In genomic region chr16:27374794-27375499, GRCh38 we compare ENCODE assay signal across 8 cellular contexts. TPM values are rescaled to one million over a fixed set of nuclear protein-coding genes. Genes with fewer than 3 reads are reported as not detected.
DNase-seq lines count a peak whose midpoint lies in the region; ATAC-seq and TF ChIP-seq lines count a peak whose summit lies in the region.

No MANE protein-coding gene starts in this region.

- H3K4me1 ChIP-seq in mucosa of descending colon (ENCODE audit: low read depth) (no peaks in the 10 kb centered on the region), thoracic aorta (ENCODE audit: control insufficient read depth in 1 of 2, low read depth in 2 of 2) (peaks cover 0 to 4% of the 10 kb centered on the region in 2 donors)

- H3K4me1 Mint-ChIP-seq in activated CD4-positive, alpha-beta T cell treated with anti-CD3 and anti-CD28 coated beads, Interleukin-2, amount 10 ng/mL, durations not matched to agents 24 days and 14 days = peaks cover 28% of the 10 kb centered on the region

- H3K27me3 Mint-ChIP-seq in activated CD4-positive, alpha-beta T cell treated with anti-CD3 and anti-CD28 coated beads, Interleukin-2, amount 10 ng/mL, durations not matched to agents 24 days and 14 days = no peaks in the 10 kb centered on the region

- H3K36me3 ChIP-seq in mucosa of descending colon (ENCODE audit: low read depth) (no peaks in the 10 kb centered on the region), thoracic aorta (no peaks in the 10 kb centered on the region)

- peak; percentile 45 for TF ChIP-seq CTCF in 22Rv1 (IDR thresholded peaks at IDR 0.05)
- TF ChIP-seq CTCF in GM12864 (IDR thresholded peaks at IDR 0.05; ENCODE audit: low read depth, low read length, missing control alignments) = peak; percentile 42
- TF ChIP-seq CTCF in epithelial cell of esophagus (IDR thresholded peaks at IDR 0.05; ENCODE audit: insufficient read depth, low read depth, low read length, missing control alignments) = peak; percentile 39
- TF ChIP-seq CTCF in mucosa of descending colon (IDR thresholded peaks at IDR 0.05) = no peak
- peak; percentile 30 for TF ChIP-seq CTCF in thoracic aorta (IDR thresholded peaks at IDR 0.05)

- peaks cover 9% of the 10 kb centered on the region for H3K36me3 Mint-ChIP-seq in activated CD4-positive, alpha-beta T cell treated with anti-CD3 and anti-CD28 coated beads, Interleukin-2, amount 10 ng/mL, durations not matched to agents 24 days and 14 days (ENCODE audit: low read depth)

- peaks cover 7% of the 10 kb centered on the region for H3K9me3 Mint-ChIP-seq in activated CD4-positive, alpha-beta T cell treated with anti-CD3 and anti-CD28 coated beads, Interleukin-2, amount 10 ng/mL, durations not matched to agents 24 days and 14 days

- no peak overlapping the region for H3K4me3 Mint-ChIP-seq in activated CD4-positive, alpha-beta T cell treated with anti-CD3 and anti-CD28 coated beads, Interleukin-2, amount 10 ng/mL, durations not matched to agents 24 days and 14 days

- H3K4me3 ChIP-seq in GM12864 (ENCODE audit: low read depth, low read length) (peak overlapping the region; percentile 59), epithelial cell of esophagus (ENCODE audit: low read length) (no peak overlapping the region), mucosa of descending colon (no peak overlapping the region), thoracic aorta (peak overlapping the region; percentile 28)

- no peak for DNase-seq in GM12864 (ENCODE audit: low read depth)
- DNase-seq in NCI-H2227 (lab: John Stamatoyannopoulos, UW; ENCODE audit: unreplicated experiment) = peak; percentile 42
- peak; percentile 77 for DNase-seq in activated CD4-positive, alpha-beta T cell treated with anti-CD3 and anti-CD28 coated beads, Interleukin-2, amount 10 ng/mL, durations not matched to agents 24 days and 14 days
- peak; percentile 63 for DNase-seq in epithelial cell of esophagus (ENCODE audit: low read depth)
- DNase-seq in mucosa of descending colon = peak; percentile 59 to 67 (median 63)
- peak; percentile 36 for DNase-seq in thoracic aorta (ENCODE audit: low spot score)

- H3K27ac Mint-ChIP-seq in activated CD4-positive, alpha-beta T cell treated with anti-CD3 and anti-CD28 coated beads, Interleukin-2, amount 10 ng/mL, durations not matched to agents 24 days and 14 days = no peak overlapping the region

- no peaks in the 10 kb centered on the region for H3K27me3 ChIP-seq in thoracic aorta (replicated peaks; ENCODE audit: insufficient read depth)

- ATAC-seq in HG02759 (IDR thresholded peaks at IDR 0.05; ENCODE audit: unreplicated experiment) = peak; percentile 43
- peak; percentile 74 for ATAC-seq in mucosa of descending colon
- ATAC-seq in thoracic aorta (ENCODE audit: insufficient number of reproducible peaks, low FRiP score, low read depth) = peak; percentile 59

- H3K9me3 ChIP-seq in mucosa of descending colon (no peaks in the 10 kb centered on the region), thoracic aorta (no peaks in the 10 kb centered on the region)

- H3K27ac ChIP-seq in 22Rv1 = no peak overlapping the region
- peak overlapping the region in 1 of 2 donors; percentile 9 for H3K27ac ChIP-seq in thoracic aorta

- intact Hi-C loops in activated CD4-positive, alpha-beta T cell treated with anti-CD3 and anti-CD28 coated beads, Interleukin-2, amount 10 ng/mL, durations not matched to agents 24 days and 14 days (cut with micrococcal nuclease) = loop anchor here (1.0 kb wide), 1 partner anchor 27 kb away; the partner anchor contains the start of gene IL21R
- intact Hi-C loops in mucosa of descending colon (cut with DNase I, micrococcal nuclease) = no loop called here

RNA-seq across cellular contexts. Expression of gene IL21R, which starts 27.0 kb away (rescaled TPM):
- 94.9 and 100 TPM in 2 replicates for total RNA-seq in activated CD4-positive, alpha-beta T cell treated with anti-CD3 and anti-CD28 coated beads, Interleukin-2, amount 10 ng/mL, durations not matched to agents 24 days and 14 days
- total RNA-seq in mucosa of descending colon (1 to 10 TPM in 2 of 3 donors, under 1 TPM in 1; 0.47 to 1.4 (median 1.0) TPM), thoracic aorta (1 to 10 TPM in 1 of 2 donors, under 1 TPM in 1; 0.14 to 1.8 TPM)

Comparison
In these comparisons a context has a peak if more than half of its experiments do, and no peak if none do; other contexts are left out.
1. H3K4me3 ChIP-seq: peak in GM12864 (single experiment) and thoracic aorta (single experiment); none in epithelial cell of esophagus (single experiment) and mucosa of descending colon (single experiment).
2. RNA of gene IL21R, which starts 27.0 kb away (total RNA-seq): 94.9 to 100 TPM in activated CD4-positive, alpha-beta T cell treated with anti-CD3 and anti-CD28 coated beads, Interleukin-2, amount 10 ng/mL, durations not matched to agents 24 days and 14 days; 0.14 to 1.8 TPM in thoracic aorta and 0.47 to 1.4 TPM in mucosa of descending colon; every median in the first group is over 10 times any median in the second.
3. Peak in every context shown above with its lines, with median percentiles within 50 percentile points of each other: ATAC-seq.